ENCODE assay signal across 11 cellular contexts in the genomic region with DNA sequence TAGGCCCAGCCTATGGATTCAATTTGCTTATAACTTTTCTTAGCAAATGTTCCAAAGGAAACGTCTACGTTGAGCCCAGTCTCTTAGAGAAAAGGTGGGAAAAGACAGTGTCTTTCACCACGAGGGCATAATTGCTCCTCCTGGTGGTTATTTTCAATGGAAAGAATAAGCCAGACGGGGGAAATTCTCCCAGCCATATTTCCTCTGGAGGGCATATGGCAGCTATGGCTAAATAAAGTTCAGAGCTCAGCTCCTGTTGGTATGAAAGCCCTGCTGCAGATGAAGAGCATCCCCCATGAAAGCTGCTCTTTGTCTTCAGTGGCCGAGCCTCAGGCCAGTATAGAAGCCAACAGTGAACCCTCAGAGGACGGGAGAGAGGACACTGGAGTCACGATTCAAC.
DNase-seq lines count a peak whose midpoint lies in the region; ATAC-seq and TF ChIP-seq lines count a peak whose summit lies in the region.
"Had no signal": no experiment of that assay in that cellular context is flagged by ENCODE, and none has a peak within 500 bp of the region (broad histone marks: within the 10 kb centered on the region; RNA-seq: fewer than 3 reads in every experiment).

No MANE protein-coding gene starts in this region.

- H3K27me3 ChIP-seq in smooth muscle cell (ENCODE audit: low read depth): no peaks in the 10 kb centered on the region
- no peaks in the 10 kb centered on the region for H3K27me3 ChIP-seq in body of pancreas

- intact Hi-C loops in body of pancreas (cut with DNase I): no loop called here

- no peak overlapping the region for H3K27ac ChIP-seq in smooth muscle cell (ENCODE audit: low read depth)
- no peak overlapping the region for H3K27ac ChIP-seq in body of pancreas

- H3K4me2 ChIP-seq in smooth muscle cell: no peak overlapping the region

- H4K20me1 ChIP-seq in smooth muscle cell (ENCODE audit: low read depth): no peaks in the 10 kb centered on the region

- no peaks in the 10 kb centered on the region for H3F3A ChIP-seq in smooth muscle cell (ENCODE audit: low read depth)

- H3K4me3 ChIP-seq in fibroblast of the aortic adventitia (ENCODE audit: low read depth, low read length): no peak overlapping the region
- H3K4me3 ChIP-seq in smooth muscle cell: no peak overlapping the region
- no peak overlapping the region for H3K4me3 ChIP-seq in body of pancreas

- H3K4me1 ChIP-seq in smooth muscle cell (ENCODE audit: low read depth) (no peaks in the 10 kb centered on the region), body of pancreas (no peaks in the 10 kb centered on the region)

- TF ChIP-seq CTCF in fibroblast of the aortic adventitia (IDR thresholded peaks at IDR 0.05; ENCODE audit: insufficient read depth, low read length) (peak; percentile 13), smooth muscle cell (IDR thresholded peaks at IDR 0.05; ENCODE audit: borderline replicate concordance, insufficient read depth, poor library complexity, severe bottlenecking) (peak; percentile 45), GM20000 (IDR thresholded peaks at IDR 0.05; ENCODE audit: extremely low read depth, missing control alignments) (no peak), body of pancreas (IDR thresholded peaks at IDR 0.05) (peak in 1 of 7 experiments; percentile 10)

- H2AFZ ChIP-seq in smooth muscle cell (ENCODE audit: low read depth): no peak overlapping the region

- H3K79me2 ChIP-seq in smooth muscle cell (ENCODE audit: low read depth): no peaks in the 10 kb centered on the region

- peak; percentile 41 for DNase-seq in NCI-H748 (lab: John Stamatoyannopoulos, UW; ENCODE audit: unreplicated experiment)
- no peak for DNase-seq in NCI-H748 treated with DMSO at 0.1 percent for 48 hours (lab: John Stamatoyannopoulos, UW)
- peak; percentile 97 for DNase-seq in SK-MEL-5 (ENCODE audit: low read depth, low spot score)
- no peak for DNase-seq in fibroblast of the aortic adventitia (ENCODE audit: low read depth)
- DNase-seq in smooth muscle cell (lab: John Stamatoyannopoulos, UW; ENCODE audit: unreplicated experiment): no peak
- no peak for DNase-seq in GM20000 (ENCODE audit: low spot score)
- DNase-seq in body of pancreas: no peak
- DNase-seq in activated CD4-positive, CD25-positive, alpha-beta regulatory T cell (lab: John Stamatoyannopoulos, UW): no peak
- DNase-seq: GDM1 had no signal

- H3K9me3 ChIP-seq in smooth muscle cell (replicated peaks; ENCODE audit: low read depth) (no peaks in the 10 kb centered on the region), body of pancreas (no peaks in the 10 kb centered on the region)

- WGBS in smooth muscle cell (ENCODE audit: low lambda C conversion rate): 64% methylated on average over 7 of the region's 7 CpGs
- WGBS in body of pancreas, 2 donors: 35 to 39% methylated on average over 7 of the region's 7 CpGs

- no peaks in the 10 kb centered on the region for H3K36me3 ChIP-seq in smooth muscle cell (ENCODE audit: low read depth)
- no peaks in the 10 kb centered on the region for H3K36me3 ChIP-seq in body of pancreas (replicated peaks in 1 of 2; ENCODE audit: insufficient read depth in 1 of 2, low read depth in 2 of 2)

- ATAC-seq in body of pancreas: no peak
- ATAC-seq: natural killer cell treated with Interleukin-12 subunit alpha and Interleukin-12 subunit beta and Interleukin-15 and Interleukin-18, amount 100 ng/mL, for 72 hours; stimulated activated memory B cell treated with anti-CD40 and anti-IgM and Interleukin-4, amounts not matched to agents 10 μg/mL and 1 μg/mL and 100 μg/mL, for 72 hours had no signal

- no peak for TF ChIP-seq POLR2A in body of pancreas (IDR thresholded peaks at IDR 0.05)

- H3K9ac ChIP-seq in smooth muscle cell (ENCODE audit: low read depth): no peak overlapping the region

- in situ Hi-C loops in SK-MEL-5 (cut with HindIII; ENCODE audit: low pct_unique_long_range_greater_than_20kb, low sequenced_read_pairs): no loop called here

Comparison
In these comparisons a context has a peak if more than half of its experiments do, and no peak if none do; other contexts are left out.
1. DNase-seq: peak in NCI-H748 (single experiment) and SK-MEL-5 (single experiment); none in NCI-H748 treated with DMSO at 0.1 percent for 48 hours (single experiment), fibroblast of the aortic adventitia (single experiment), smooth muscle cell (single experiment), GM20000 (single experiment), body of pancreas (0 of 4) and activated CD4-positive, CD25-positive, alpha-beta regulatory T cell (0 of 4).